ENCODE assay signal across 25 cellular contexts in the genomic region with DNA sequence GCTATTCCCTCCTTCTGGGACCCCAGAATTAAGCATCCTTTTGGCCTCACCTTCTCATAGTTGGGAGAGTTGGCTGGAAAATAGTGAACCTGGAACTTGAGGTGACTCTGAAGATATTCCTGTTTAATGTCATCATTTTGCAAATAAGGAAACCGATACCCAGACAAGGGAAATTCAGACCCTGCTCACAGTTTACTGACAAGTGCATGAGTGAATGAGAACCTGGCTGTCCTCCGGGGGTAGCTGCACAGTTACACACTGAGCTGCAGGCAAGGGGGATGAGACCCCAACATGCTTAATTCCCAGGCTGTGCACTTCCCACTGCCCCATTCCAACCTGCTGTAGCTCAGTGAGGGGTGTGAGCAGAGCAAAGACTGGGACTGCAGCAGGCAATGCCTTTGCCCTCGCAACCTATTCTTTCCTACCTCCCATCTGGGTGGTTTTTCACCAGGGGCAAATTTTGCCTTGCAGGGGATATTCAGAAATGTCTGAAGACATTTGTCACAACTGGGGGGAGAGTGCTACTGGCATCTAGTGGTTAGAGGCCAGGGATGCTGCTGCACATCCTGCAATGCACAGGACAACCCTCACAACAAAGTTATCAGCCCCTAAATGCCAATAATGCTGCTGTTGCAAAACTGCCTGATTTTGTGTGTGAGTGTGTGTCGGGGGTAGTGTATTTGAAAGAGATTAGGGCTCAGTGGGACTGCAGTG.
A peak's percentile ranks its signal among the peaks of the same experiment; 100 is the strongest.
DNase-seq lines count a peak whose midpoint lies in the region; ATAC-seq and TF ChIP-seq lines count a peak whose summit lies in the region.
"Had no signal": no experiment of that assay in that cellular context is flagged by ENCODE, and none has a peak within 500 bp of the region (broad histone marks: within the 10 kb centered on the region; RNA-seq: fewer than 3 reads in every experiment).

No MANE protein-coding gene starts in this region.

- peaks cover 21% of the 10 kb centered on the region for H3K27me3 Mint-ChIP-seq in H9 (ENCODE audit: low read depth)

- H3K9me3 Mint-ChIP-seq in H9, result no peaks in the 10 kb centered on the region
- H3K9me3 Mint-ChIP-seq: immature natural killer cell had no signal

- no peak overlapping the region for H4K8ac ChIP-seq in H9 (replicated peaks; ENCODE audit: insufficient read length, low read depth, low read length)

- H3K23ac ChIP-seq in H9 (ENCODE audit: insufficient read length, low read depth, low read length), result no peak overlapping the region

- H3K9ac ChIP-seq in H9 (ENCODE audit: extremely low read depth, insufficient read length, low read length), result no peak overlapping the region

- no peaks in the 10 kb centered on the region for H4K20me1 ChIP-seq in H9 (ENCODE audit: control insufficient read depth, insufficient read depth, insufficient read length)

- H2BK120ac ChIP-seq in H9 (ENCODE audit: low read depth, low read length, poor library complexity, severe bottlenecking), result no peak overlapping the region

- H3K4me2 ChIP-seq in H9 (ENCODE audit: insufficient read depth, insufficient read length, low read length), result no peak overlapping the region

- no CpG with 5 or more reads among the region's 4 CpGs for WGBS in H9 (ENCODE audit: extremely low coverage, insufficient read length, low lambda C conversion rate)

- H3K27me3 ChIP-seq in H9 (ENCODE audit: insufficient read depth, low read length) (no peaks in the 10 kb centered on the region), dorsolateral prefrontal cortex (peaks cover 0 to 11% (median 0%) of the 10 kb centered on the region in 45 donors)
- H3K27me3 ChIP-seq: BE2C, esophagus muscularis mucosa had no signal

- H3K18ac ChIP-seq in H9 (ENCODE audit: insufficient read length, low read depth, low read length), result no peak overlapping the region

- no peaks in the 10 kb centered on the region for H3K79me2 ChIP-seq in H9 (ENCODE audit: insufficient read depth, low read length)

- intact Hi-C loops in dorsolateral prefrontal cortex (cut with DNase I) (loop anchor here (1.0 to 5.0 kb wide), 2 partner anchors 125 to 127 kb away; no protein-coding TSS in a partner anchor), posterior vena cava (cut with DNase I) (no loop called here)

- H3K36me3 Mint-ChIP-seq in H9 (ENCODE audit: insufficient read depth in 1 of 3, low read depth in 3 of 3), result no peaks in the 10 kb centered on the region
- H3K36me3 Mint-ChIP-seq: immature natural killer cell, naive B cell had no signal

- H3K4ac ChIP-seq in H9 (ENCODE audit: low read depth, low read length), result no peak overlapping the region

- no peak overlapping the region for H3K4me3 ChIP-seq in dorsolateral prefrontal cortex
- H3K4me3 ChIP-seq: esophagus muscularis mucosa, lung, skin epidermis had no signal

- H3K14ac ChIP-seq in H9 (ENCODE audit: insufficient read depth, low read length), result no peak overlapping the region; the same call in 1 of the 2 replicates

- H2BK12ac ChIP-seq in H9 (ENCODE audit: insufficient read length, low read depth, low read length), result no peak overlapping the region

- no peak overlapping the region for H3K27ac Mint-ChIP-seq in H9
- H3K27ac Mint-ChIP-seq: immature natural killer cell, naive B cell had no signal

- ATAC-seq in HG03439 (IDR thresholded peaks at IDR 0.05; ENCODE audit: unreplicated experiment), result no peak

- no peak overlapping the region for H2BK20ac ChIP-seq in H9 (ENCODE audit: low read depth, low read length, poor library complexity, severe bottlenecking)

- H2BK5ac ChIP-seq in H9 (ENCODE audit: insufficient read length, low read length), result no peak overlapping the region

- no peaks in the 10 kb centered on the region for H3K9me3 ChIP-seq in H9 (ENCODE audit: control insufficient read depth, low read depth, low read length)
- H3K9me3 ChIP-seq: BE2C, Caco-2, esophagus muscularis mucosa had no signal

- no peak overlapping the region for H3K27ac ChIP-seq in H9 (ENCODE audit: insufficient read length, low read depth, low read length)
- H3K27ac ChIP-seq in dorsolateral prefrontal cortex, result no peak overlapping the region
- H3K27ac ChIP-seq: 22Rv1, esophagus muscularis mucosa, skin epidermis had no signal

- H3K79me1 ChIP-seq in H9 (ENCODE audit: insufficient read depth, low read depth, low read length, poor library complexity, severe bottlenecking), result no peaks in the 10 kb centered on the region

- peak; percentile 2 for DNase-seq in NCI-H1105 treated with DMSO at 0.1 percent for 48 hours (lab: John Stamatoyannopoulos, UW)
- no peak for DNase-seq in NCI-H1105 (lab: John Stamatoyannopoulos, UW)
- DNase-seq in H9, result no peak
- DNase-seq in dorsolateral prefrontal cortex, result peak in 1 of 10 donors; percentile 23
- peak; percentile 34 for DNase-seq in pons (ENCODE audit: low spot score)
- no peak for DNase-seq in posterior vena cava (ENCODE audit: low spot score)
- no peak for DNase-seq in kidney glomerular epithelial cell (lab: John Stamatoyannopoulos, UW)
- DNase-seq: activated CD4-positive, alpha-beta T cell treated with anti-CD3 and anti-CD28 coated beads, Interleukin-2, amount 50 U/mL, for 4 hours; activated naive CD4-positive, alpha-beta T cell; activated T-cell treated with anti-CD3 and anti-CD28 coated beads for 4 hours; BE2C; Caco-2; central memory CD4-positive, alpha-beta T cell; immature natural killer cell; IMR-90; MM.1S; naive B cell; NCI-H2107; NCI-H524; stimulated activated CD4-positive, alpha-beta T cell treated with anti-CD3 and anti-CD28 coated beads, Interleukin-4, amount 100 ng/mL, for 4 hours had no signal

- H4K91ac ChIP-seq in H9 (ENCODE audit: insufficient read length, low read depth, low read length), result no peak overlapping the region

- H3K4me1 Mint-ChIP-seq in H9, result peaks cover 5 to 15% of the 10 kb centered on the region in 2 experiments; a peak in 3 of 4 replicates
- H3K4me1 Mint-ChIP-seq: immature natural killer cell, naive B cell had no signal

- no peak overlapping the region for H2AK5ac ChIP-seq in H9 (ENCODE audit: insufficient read length, low read length)

- no peaks in the 10 kb centered on the region for H3K23me2 ChIP-seq in H9 (ENCODE audit: insufficient read length, low read depth, low read length, poor library complexity, severe bottlenecking)

- H3T11ph ChIP-seq in H9 (ENCODE audit: low read length), result no peak overlapping the region

- no peaks in the 10 kb centered on the region for H3K4me1 ChIP-seq in H9 (ENCODE audit: insufficient read depth, low read length)
- H3K4me1 ChIP-seq: BE2C, Caco-2, esophagus muscularis mucosa had no signal

- no peak overlapping the region for H3K56ac ChIP-seq in H9 (ENCODE audit: insufficient read length, low read depth, low read length)

- TF ChIP-seq CTCF in H9 (conservative IDR thresholded peaks at IDR 0.05) (peak; percentile 51), dorsolateral prefrontal cortex (IDR thresholded peaks at IDR 0.05 in 54 of 56, conservative IDR thresholded peaks at IDR 0.05 in 2 of 56; ENCODE audit: low read depth in 1 of 56, partially characterized antibody in 56 of 56) (peak in 50 of 56 donors; percentile 16 to 71 (median 43))

- no peak overlapping the region for H2AFZ ChIP-seq in H9 (ENCODE audit: low read length)

- H4K5ac ChIP-seq in H9 (ENCODE audit: insufficient read length, low read depth, low read length), result no peak overlapping the region

- no peak overlapping the region for H3K4me3 Mint-ChIP-seq in H9
- H3K4me3 Mint-ChIP-seq: immature natural killer cell, naive B cell had no signal

- no peak overlapping the region for H2BK15ac ChIP-seq in H9 (ENCODE audit: low read depth, low read length)

Comparison
In these comparisons a context has a peak if more than half of its experiments do, and no peak if none do; other contexts are left out.
1. DNase-seq: peak in NCI-H1105 treated with DMSO at 0.1 percent for 48 hours (single experiment) and pons (single experiment); none in NCI-H1105 (single experiment), H9 (single experiment), posterior vena cava (single experiment) and kidney glomerular epithelial cell (single experiment).
2. intact Hi-C loops: an anchor here in dorsolateral prefrontal cortex (1.0 to 5.0 kb wide); none called in posterior vena cava.